In genomic region chr2:177466337-177467195, GRCh38 we compare ENCODE assay signal across 21 cellular contexts.
DNase-seq lines count a peak whose midpoint lies in the region; ATAC-seq, FAIRE-seq and TF ChIP-seq lines count a peak whose summit lies in the region.
"Had no signal": no experiment of that assay in that cellular context is flagged by ENCODE, and none has a peak within 500 bp of the region (broad histone marks: within the 10 kb centered on the region; RNA-seq: fewer than 3 reads in every experiment).

No MANE protein-coding gene starts in this region.

- H3K79me2 ChIP-seq in HCT116 (ENCODE audit: insufficient read depth, low read length) (no peaks in the 10 kb centered on the region), K562 (ENCODE audit: control insufficient read depth, insufficient read depth, low read length) (no peaks in the 10 kb centered on the region)

- H3K4me3 Mint-ChIP-seq in CD14-positive monocyte: no peak overlapping the region
- H3K4me3 Mint-ChIP-seq: activated B cell treated with CpG ODN at 0.5 μM for 24 hours; activated CD4-positive, alpha-beta memory T cell treated with anti-CD3 and anti-CD28 coated beads, Interleukin-2, amount 10 ng/mL, durations not matched to agents 7 days and 5 days; CD8-positive, alpha-beta memory T cell; nephron had no signal

- H3K4me1 ChIP-seq in HCT116 (ENCODE audit: control insufficient read depth in 1 of 2, insufficient read depth in 2 of 2, low read length in 2 of 2): peaks cover 0 to 16% of the 10 kb centered on the region in 2 experiments; a peak in 2 of 4 replicates
- H3K4me1 ChIP-seq in K562 (replicated peaks in 1 of 2; ENCODE audit: control insufficient read depth in 2 of 2, insufficient read depth in 2 of 2, low read length in 2 of 2): peaks cover 0 to 6% of the 10 kb centered on the region in 2 experiments; a peak in 1 of 5 replicates
- H3K4me1 ChIP-seq in mucosa of descending colon (ENCODE audit: low read depth): no peaks in the 10 kb centered on the region
- H3K4me1 ChIP-seq in Peyer's patch: no peaks in the 10 kb centered on the region
- H3K4me1 ChIP-seq: tibial nerve had no signal

- H3K36me3 ChIP-seq in HCT116 (ENCODE audit: control insufficient read depth in 1 of 2, insufficient read depth in 2 of 2, low read length in 2 of 2) (peaks cover 0 to 10% of the 10 kb centered on the region in 2 experiments; a peak in 1 of 4 replicates), K562 (ENCODE audit: control insufficient read depth, insufficient read depth, low read length) (peaks cover 35% of the 10 kb centered on the region), mucosa of descending colon (ENCODE audit: low read depth) (no peaks in the 10 kb centered on the region), Peyer's patch (peaks cover 0 to 31% (median 0%) of the 10 kb centered on the region in 3 donors)

- TF ChIP-seq EP300 in K562 (IDR thresholded peaks at IDR 0.05; ENCODE audit: low read length): no peak

- 86% methylated on average over 14 of the region's 17 CpGs for WGBS in K562 (ENCODE audit: insufficient coverage, low coverage, missing lambda C conversion rate)

- peak; percentile 34 for DNase-seq in CD14-positive monocyte (ENCODE audit: low spot score)
- no peak for DNase-seq in HCT116 (ENCODE audit: low read depth, low spot score)
- no peak for DNase-seq in K562 (ENCODE audit: extremely low read depth in 1 of 4, low spot score in 3 of 4)
- DNase-seq in mucosa of descending colon: peak in 1 of 3 donors; percentile 33
- DNase-seq in NK-92 treated with Interleukin-12 subunit alpha and Interleukin-12 subunit beta, amount 100 ng/mL, for 24 hours (lab: John Stamatoyannopoulos, UW): no peak
- no peak for DNase-seq in NCI-H345 treated with DMSO at 0.1 percent for 48 hours (lab: John Stamatoyannopoulos, UW; ENCODE audit: unreplicated experiment)
- no peak for DNase-seq in NK-92 (lab: John Stamatoyannopoulos, UW; ENCODE audit: unreplicated experiment)
- DNase-seq in Peyer's patch: no peak
- DNase-seq: activated B cell treated with CpG ODN at 0.5 μM for 24 hours; activated CD4-positive, alpha-beta memory T cell treated with anti-CD3 and anti-CD28 coated beads, Interleukin-2, amount 10 ng/mL, durations not matched to agents 7 days and 5 days; activated gamma-delta T cell treated with Interleukin-2 at 50 U/mL for 16 hours; activated T-cell treated with anti-CD3 and anti-CD28 coated beads for 4 hours; amniotic stem cell; CD8-positive, alpha-beta memory T cell; mesendoderm; NCI-H82; stimulated activated naive CD8-positive, alpha-beta T cell treated with anti-CD3 and anti-CD28 coated beads, Interleukin-15, Interleukin-2, amounts not matched to agents 100 U/mL and 50 U/mL, for 24 hours; T-helper 2 cell had no signal

- H3K4me2 ChIP-seq in HCT116 (ENCODE audit: low read length) (peak overlapping the region; percentile 6; the same call in 1 of the 2 replicates), K562 (ENCODE audit: insufficient read depth, low read length) (no peak overlapping the region)

- RAD21 ChIA-PET in HCT116 (lab: Charles Lee; ENCODE audit: low non-redundant PET in 1 of 2, low total read pairs in 2 of 2, uncharacterized antibody in 2 of 2, unreplicated experiment in 2 of 2): no interaction called here

- peak; percentile 69 for ATAC-seq in HCT116
- ATAC-seq in K562: peak; percentile 24
- peak; percentile 41 for ATAC-seq in mucosa of descending colon
- ATAC-seq: stimulated activated naive CD8-positive, alpha-beta T cell treated with anti-CD3 and anti-CD28 coated beads, Interleukin-15, Interleukin-2, amounts not matched to agents 100 U/mL and 50 U/mL, for 24 hours had no signal

- no peaks in the 10 kb centered on the region for H3K9me2 ChIP-seq in HCT116 (ENCODE audit: insufficient read depth)

- peaks cover 2 to 15% (median 6%) of the 10 kb centered on the region in 7 donors for H3K9me3 Mint-ChIP-seq in CD14-positive monocyte

- H3K27me3 ChIP-seq in HCT116 (ENCODE audit: insufficient read depth, low read length) (no peaks in the 10 kb centered on the region), K562 (ENCODE audit: control insufficient read depth in 2 of 2, insufficient read depth in 2 of 2, low read length in 2 of 2) (no peaks in the 10 kb centered on the region), Peyer's patch (no peaks in the 10 kb centered on the region)
- H3K27me3 ChIP-seq: cardiac muscle cell, tibial nerve had no signal

- intact Hi-C loops in CD14-positive monocyte (cut with micrococcal nuclease): no loop called here
- intact Hi-C loops in HCT116 (cut with micrococcal nuclease): no loop called here
- intact Hi-C loops in K562 (cut with micrococcal nuclease): no loop called here
- intact Hi-C loops in mucosa of descending colon (cut with DNase I, micrococcal nuclease): no loop called here

- CTCF ChIA-PET in HCT116 (lab: Charles Lee) (no interaction called here), K562 (lab: Yijun Ruan, JAX; ENCODE audit: low intra/inter-chr PET ratio) (no interaction called here)

- H3K4me3 ChIP-seq in HCT116 (replicated peaks in 1 of 2; ENCODE audit: low read depth in 1 of 2, low read length in 2 of 2) (no peak overlapping the region), K562 (no peak overlapping the region), mucosa of descending colon (no peak overlapping the region), Peyer's patch (no peak overlapping the region)
- H3K4me3 ChIP-seq: cardiac muscle cell, tibial nerve had no signal

- peaks cover 6% of the 10 kb centered on the region for H3K4me1 Mint-ChIP-seq in CD14-positive monocyte
- H3K4me1 Mint-ChIP-seq: activated B cell treated with CpG ODN at 0.5 μM for 24 hours; CD8-positive, alpha-beta memory T cell; nephron had no signal

- TF ChIP-seq CTCF in CD14-positive monocyte (IDR thresholded peaks at IDR 0.05) (no peak), HCT116 (IDR thresholded peaks at IDR 0.05 in 2 of 3, conservative IDR thresholded peaks at IDR 0.05 in 1 of 3; ENCODE audit: borderline replicate concordance in 1 of 3, insufficient read depth in 1 of 3, low read depth in 2 of 3, low read length in 2 of 3) (no peak), K562 (IDR thresholded peaks at IDR 0.05 in 2 of 3, conservative IDR thresholded peaks at IDR 0.05 in 1 of 3; ENCODE audit: insufficient read depth in 2 of 3, low read depth in 1 of 3, low read length in 3 of 3) (no peak), mucosa of descending colon (IDR thresholded peaks at IDR 0.05) (no peak), Peyer's patch (IDR thresholded peaks at IDR 0.05) (no peak)

- H2AFZ ChIP-seq in HCT116 (ENCODE audit: low read depth, low read length, poor library complexity, severe bottlenecking): no peak overlapping the region
- H2AFZ ChIP-seq in K562 (ENCODE audit: low read depth, low read length): no peak overlapping the region

- BruUV-seq in HCT116 (replicated peaks; lab: Mats Ljungman, UMichigan) (no TSS peak), K562 (replicated peaks; lab: Mats Ljungman, UMichigan) (no TSS peak)

- TF ChIP-seq POLR2A in HCT116 (IDR thresholded peaks at IDR 0.05; ENCODE audit: borderline replicate concordance, extremely low read depth, insufficient read depth, insufficient read length): no peak
- TF ChIP-seq POLR2A in K562 (conservative IDR thresholded peaks at IDR 0.05): no peak
- no peak for TF ChIP-seq POLR2A in Peyer's patch (IDR thresholded peaks at IDR 0.05)

- H3K9me1 ChIP-seq in K562 (ENCODE audit: control insufficient read depth, insufficient read depth, low read length): no peaks in the 10 kb centered on the region

- H3K9ac ChIP-seq in HCT116 (ENCODE audit: low read length) (no peak overlapping the region), K562 (ENCODE audit: insufficient read depth in 1 of 2, low read depth in 2 of 2, low read length in 2 of 2) (no peak overlapping the region)

- peaks cover 0 to 5% (median 0%) of the 10 kb centered on the region in 3 donors for H3K27me3 Mint-ChIP-seq in CD14-positive monocyte (ENCODE audit: low read depth in 3 of 3)
- H3K27me3 Mint-ChIP-seq: activated B cell treated with CpG ODN at 0.5 μM for 24 hours; activated CD4-positive, alpha-beta memory T cell treated with anti-CD3 and anti-CD28 coated beads, Interleukin-2, amount 10 ng/mL, durations not matched to agents 7 days and 5 days; CD8-positive, alpha-beta memory T cell had no signal

- POLR2A ChIA-PET in HCT116 (lab: Charles Lee): no interaction called here
- POLR2A ChIA-PET in K562 (lab: Yijun Ruan, JAX): no interaction called here

- H3K27ac ChIP-seq in HCT116 (ENCODE audit: low read depth, low read length): no peak overlapping the region
- no peak overlapping the region for H3K27ac ChIP-seq in K562 (ENCODE audit: extremely low read depth, low read depth, low read length)
- no peak overlapping the region for H3K27ac ChIP-seq in Peyer's patch
- H3K27ac ChIP-seq: cardiac muscle cell, tibial nerve had no signal

- H3K9me3 ChIP-seq in HCT116 (ENCODE audit: control insufficient read depth in 1 of 2, insufficient read depth in 1 of 2, low read depth in 1 of 2, low read length in 2 of 2) (peaks cover 0 to 8% of the 10 kb centered on the region in 2 experiments; a peak in 2 of 4 replicates), K562 (replicated peaks; ENCODE audit: control insufficient read depth, insufficient read depth, low read depth, low read length) (no peaks in the 10 kb centered on the region; the same call in 1 of the 2 replicates), mucosa of descending colon (peaks cover 5% of the 10 kb centered on the region), Peyer's patch (peaks cover 0 to 3% (median 0%) of the 10 kb centered on the region in 4 donors)

- H3K27ac Mint-ChIP-seq in CD14-positive monocyte: peak overlapping the region in 4 of 7 donors; percentile 20 to 73 (median 46)
- H3K27ac Mint-ChIP-seq: activated B cell treated with CpG ODN at 0.5 μM for 24 hours; activated CD4-positive, alpha-beta memory T cell treated with anti-CD3 and anti-CD28 coated beads, Interleukin-2, amount 10 ng/mL, durations not matched to agents 7 days and 5 days; nephron had no signal

- H4K20me1 ChIP-seq in HCT116 (ENCODE audit: insufficient read depth) (no peaks in the 10 kb centered on the region), K562 (replicated peaks; ENCODE audit: control insufficient read depth, insufficient read depth, low read length) (no peaks in the 10 kb centered on the region)

- in situ Hi-C loops in K562 (cut with MboI): no loop called here

- H3K36me3 Mint-ChIP-seq in CD14-positive monocyte: peaks cover 48 to 58% of the 10 kb centered on the region in 2 donors

- no peak for FAIRE-seq in K562 (lab: Jason Lieb, UNC)

- no peak for TF ChIP-seq RAD21 in HCT116 (IDR thresholded peaks at IDR 0.05; ENCODE audit: low read depth)
- no peak for TF ChIP-seq RAD21 in K562 (CRISPR knock-in tag; conservative IDR thresholded peaks at IDR 0.05 in 1 of 2, IDR thresholded peaks at IDR 0.05 in 1 of 2)

TF ChIP-seq in HCT116, 20 proteins besides CTCF, POLR2A, EP300 and RAD21:
- no peak for TF ChIP-seq CBX3 (IDR thresholded peaks at IDR 0.05; ENCODE audit: low read depth)

TF ChIP-seq in K562, 482 proteins besides CTCF, POLR2A, EP300 and RAD21:
- TF ChIP-seq POLR2G (IDR thresholded peaks at IDR 0.05; ENCODE audit: low read depth, low read length): peak; percentile 62; the same call in 1 of the 2 replicates
- peak; percentile 83 for TF ChIP-seq RBM22 (IDR thresholded peaks at IDR 0.05; ENCODE audit: low read depth, low read length, poor library complexity, severe bottlenecking)
- TF ChIP-seq PTTG1 (tag; IDR thresholded peaks at IDR 0.05; ENCODE audit: low read depth): no peak
